Comparison of ENCODE assay signal across 12 cellular contexts in the genomic region with DNA sequence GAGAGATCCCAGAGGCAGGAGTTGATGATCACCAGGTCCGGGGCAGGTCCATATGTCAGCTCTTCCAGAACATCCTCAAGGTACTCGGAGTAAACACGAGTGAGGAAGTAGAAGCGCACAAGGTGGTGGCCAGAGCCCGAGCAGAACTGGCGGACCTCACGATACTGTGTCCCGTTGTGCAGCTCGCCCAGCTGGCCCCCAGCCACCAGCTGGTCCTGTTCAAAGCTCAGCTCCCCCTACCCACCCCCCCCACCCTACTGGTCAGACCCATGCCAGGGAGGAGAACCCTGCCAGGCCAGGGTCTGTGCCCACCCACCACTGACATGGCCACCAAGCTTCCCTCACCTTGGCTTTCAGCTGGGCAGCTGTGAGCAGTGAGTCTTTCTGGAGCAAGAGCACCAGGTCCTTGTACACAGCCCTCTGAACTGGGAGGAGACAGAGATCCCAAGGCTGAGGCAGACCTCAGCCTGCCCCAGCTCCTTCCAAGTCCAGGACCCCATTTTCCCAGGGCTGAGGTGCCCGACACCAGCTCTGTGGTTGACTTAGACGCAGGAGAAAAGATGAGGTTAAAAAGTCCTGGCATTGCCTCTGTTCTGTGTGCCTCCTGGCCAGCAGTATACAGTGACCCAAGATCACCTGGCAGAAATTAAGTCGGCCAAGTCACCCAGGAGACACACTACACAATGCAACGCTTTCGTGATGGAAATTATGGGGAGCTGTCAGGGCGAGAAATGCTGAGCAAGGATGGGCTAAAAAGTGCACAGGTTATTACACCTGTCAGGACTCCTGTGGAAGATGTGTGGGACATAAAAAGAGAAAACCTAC. TPM values are rescaled to one million over a fixed set of nuclear protein-coding genes. Genes with fewer than 3 reads are reported as not detected.
DNase-seq lines count a peak whose midpoint lies in the region; ATAC-seq and TF ChIP-seq lines count a peak whose summit lies in the region.
"Had no signal": no experiment of that assay in that cellular context is flagged by ENCODE, and none has a peak within 500 bp of the region (broad histone marks: within the 10 kb centered on the region; RNA-seq: fewer than 3 reads in every experiment).

No MANE protein-coding gene starts in this region.

- no peaks in the 10 kb centered on the region for H3K27me3 ChIP-seq in BLaER1 treated with 17β-estradiol and CSF1 and Interleukin-3, amounts not matched to agents 10 nM and 100 nM
- H3K27me3 ChIP-seq in GM23248 (replicated peaks; ENCODE audit: insufficient read depth), result no peaks in the 10 kb centered on the region

- H3K4me1 Mint-ChIP-seq in naive B cell, result peaks cover 28 to 36% (median 33%) of the 10 kb centered on the region in 3 donors

- H3F3A ChIP-seq in GM23248 (ENCODE audit: insufficient read depth), result 0 out of 2 replicates have a peak, but pooled peaks cover 2% of the 10 kb centered on the region

- in situ Hi-C loops in GM23248 (cut with MboI), result no loop called here

- peaks cover 39% of the 10 kb centered on the region for H3K79me2 ChIP-seq in GM23248 (ENCODE audit: insufficient read depth)

- 95 to 97% methylated on average over 10 to 15 of the region's 15 CpGs for WGBS in GM23248 (ENCODE audit: low coverage in 1 of 2, low lambda C conversion rate in 2 of 2, missing lambda C conversion rate in 2 of 2), 2 experiments

- H3K27ac ChIP-seq in BLaER1 treated with 17β-estradiol and CSF1 and Interleukin-3, amounts not matched to agents 10 nM and 100 nM, result peak overlapping the region in 6 of 11 experiments; percentile 32 to 97 (median 49); a peak in 7 of 22 replicates
- no peak overlapping the region for H3K27ac ChIP-seq in GM23248

- H3K9me3 Mint-ChIP-seq in activated naive CD4-positive, alpha-beta T cell treated with anti-CD3 and anti-CD28 coated beads, Interleukin-2, amount 50 U/mL, for 72 hours, result peaks cover 0 to 3% of the 10 kb centered on the region in 2 donors
- no peaks in the 10 kb centered on the region for H3K9me3 Mint-ChIP-seq in naive B cell

- H3K4me3 ChIP-seq in BLaER1 treated with 17β-estradiol and CSF1 and Interleukin-3, amounts not matched to agents 10 nM and 100 nM, result 0 out of 20 replicates have a peak overlapping the region, but pooled peaks of 3 of the 10 experiments have one; percentile 1 to 27 (median 18)
- H3K4me3 ChIP-seq in GM23248, result no peak overlapping the region

- H3K36me3 Mint-ChIP-seq in activated naive CD4-positive, alpha-beta T cell treated with anti-CD3 and anti-CD28 coated beads, Interleukin-2, amount 50 U/mL, for 72 hours, result peaks cover 7 to 16% of the 10 kb centered on the region in 2 donors
- H3K36me3 Mint-ChIP-seq in naive B cell, result peaks cover 4 to 8% of the 10 kb centered on the region in 2 donors

- peak overlapping the region; percentile 85 to 95 (median 89) for H3K4me2 ChIP-seq in BLaER1 treated with 17β-estradiol and CSF1 and Interleukin-3, amounts not matched to agents 10 nM and 100 nM
- no peak overlapping the region for H3K4me2 ChIP-seq in GM23248 (ENCODE audit: unreplicated experiment)

- peaks cover 0 to 6% (median 0%) of the 10 kb centered on the region in 11 experiments; a peak in 4 of 22 replicates for H4K20me1 ChIP-seq in BLaER1 treated with 17β-estradiol and CSF1 and Interleukin-3, amounts not matched to agents 10 nM and 100 nM
- no peaks in the 10 kb centered on the region for H4K20me1 ChIP-seq in GM23248 (ENCODE audit: insufficient read depth)

- peak overlapping the region; percentile 66 to 89 (median 84) for H3K4me3 Mint-ChIP-seq in naive B cell

- H3K9me2 ChIP-seq in GM23248 (ENCODE audit: insufficient read depth), result no peaks in the 10 kb centered on the region

- peaks cover 0 to 10% (median 0%) of the 10 kb centered on the region in 11 experiments; a peak in 5 of 22 replicates for H3K36me3 ChIP-seq in BLaER1 treated with 17β-estradiol and CSF1 and Interleukin-3, amounts not matched to agents 10 nM and 100 nM
- no peaks in the 10 kb centered on the region for H3K36me3 ChIP-seq in GM23248 (ENCODE audit: low read depth)
- H3K36me3 ChIP-seq: thoracic aorta had no signal

- no peaks in the 10 kb centered on the region for H3K27me3 Mint-ChIP-seq in naive B cell

- H3K9ac ChIP-seq in BLaER1 treated with 17β-estradiol and CSF1 and Interleukin-3, amounts not matched to agents 10 nM and 100 nM, result peak overlapping the region in 4 of 11 experiments; percentile 17 to 52 (median 46); a peak in 6 of 22 replicates
- no peak overlapping the region for H3K9ac ChIP-seq in GM23248

- CTCF ChIA-PET in GM10248 (lab: Yijun Ruan, JAX), result interaction anchor here (1.2 to 1.7 kb wide), 5 partner anchors 12 to 149 kb away, joined by 3 to 5 read pairs (median 5); no protein-coding TSS in a partner anchor

- POLR2A ChIA-PET in GM10248 (lab: Yijun Ruan, JAX), result interaction anchor here (0.6 to 0.7 kb wide), 2 partner anchors 68 to 263 kb away, joined by 4 to 6 read pairs; no protein-coding TSS in a partner anchor

- H3K27ac Mint-ChIP-seq in activated naive CD4-positive, alpha-beta T cell treated with anti-CD3 and anti-CD28 coated beads, Interleukin-2, amount 50 U/mL, for 72 hours, result peak overlapping the region; percentile 70 to 81
- H3K27ac Mint-ChIP-seq in naive B cell, result peak overlapping the region; percentile 50 to 96 (median 84)

- no peak for TF ChIP-seq CTCF in GM10248 (IDR thresholded peaks at IDR 0.05; ENCODE audit: control extremely low read depth, extremely low read depth, low read depth, missing control alignments)

- peaks cover 39 to 55% (median 42%) of the 10 kb centered on the region in 10 experiments for H3K4me1 ChIP-seq in BLaER1 treated with 17β-estradiol and CSF1 and Interleukin-3, amounts not matched to agents 10 nM and 100 nM
- no peaks in the 10 kb centered on the region for H3K4me1 ChIP-seq in GM23248 (ENCODE audit: insufficient read depth)

- no peaks in the 10 kb centered on the region for H3K9me3 ChIP-seq in BLaER1 treated with 17β-estradiol and CSF1 and Interleukin-3, amounts not matched to agents 10 nM and 100 nM (replicated peaks in 1 of 11)
- no peaks in the 10 kb centered on the region for H3K9me3 ChIP-seq in GM23248 (ENCODE audit: low read depth)
- H3K9me3 ChIP-seq: thoracic aorta had no signal

- DNase-seq in GM10248 (ENCODE audit: extremely low spot score) (peak; percentile 20), naive B cell (no peak), GM23248 (no peak), SW 1271 (lab: John Stamatoyannopoulos, UW) (no peak), NCI-H524 (lab: John Stamatoyannopoulos, UW) (no peak)
- no peak for DNase-seq in activated naive CD4-positive, alpha-beta T cell treated with anti-CD3 and anti-CD28 coated beads, Interleukin-2, amount 50 U/mL, for 72 hours (ENCODE audit: low spot score in 2 of 2)
- DNase-seq: DMS 273 treated with DMSO at 0.1 percent for 48 hours, WERI-Rb-1 had no signal

- H2AFZ ChIP-seq in GM23248, result no peak overlapping the region

- ATAC-seq in activated naive CD4-positive, alpha-beta T cell treated with anti-CD3 and anti-CD28 coated beads, Interleukin-2, amount 50 U/mL, for 72 hours, result no peak
- ATAC-seq in naive B cell (ENCODE audit: low read depth in 2 of 2) (no peak), GM18511 (IDR thresholded peaks at IDR 0.05; ENCODE audit: unreplicated experiment) (no peak)

RNA-seq across cellular contexts. Expression of gene PCED1A, which starts 1.4 kb away (rescaled TPM):
- total RNA-seq in activated naive CD4-positive, alpha-beta T cell treated with anti-CD3 and anti-CD28 coated beads, Interleukin-2, amount 50 U/mL, for 72 hours, result 10 to 100 TPM; 29.5 to 33.6 TPM
- polyA plus RNA-seq in naive B cell (ENCODE audit: low read depth in 6 of 6) (10 to 100 TPM; 16.6 to 38.4 (median 22.5) TPM), GM23248 (2016; fragmentation: Nextera tagmentation; extraction: Ambion mirVana) (17.3 and 20.7 TPM in 2 replicates)
- total RNA-seq in GM23248 (2014; rRNA removed; shearing (Covaris generic)), result 36.8 and 39.2 TPM in 2 replicates

RNA-seq across cellular contexts. Expression of gene VPS16, which starts 1.5 kb away (rescaled TPM):
- 10 to 100 TPM; 45.7 to 52.0 TPM for total RNA-seq in activated naive CD4-positive, alpha-beta T cell treated with anti-CD3 and anti-CD28 coated beads, Interleukin-2, amount 50 U/mL, for 72 hours
- polyA plus RNA-seq in naive B cell (ENCODE audit: low read depth in 6 of 6) (10 to 100 TPM; 23.2 to 36.6 (median 29.1) TPM), GM23248 (2016; fragmentation: Nextera tagmentation; extraction: Ambion mirVana) (23.0 and 24.2 TPM in 2 replicates)
- total RNA-seq in GM23248 (2014; rRNA removed; shearing (Covaris generic)), result 35.2 and 36.2 TPM in 2 replicates

RNA-seq across cellular contexts. Expression of gene TMEM239, which starts 22.9 kb away (rescaled TPM):
- total RNA-seq in activated naive CD4-positive, alpha-beta T cell treated with anti-CD3 and anti-CD28 coated beads, Interleukin-2, amount 50 U/mL, for 72 hours, result not detected
- not detected for polyA plus RNA-seq in naive B cell (ENCODE audit: low read depth in 6 of 6)
- total RNA-seq in GM23248 (2014; rRNA removed; shearing (Covaris generic)), result not detected in 2 replicates
- not detected in 2 replicates for polyA plus RNA-seq in GM23248 (2016; fragmentation: Nextera tagmentation; extraction: Ambion mirVana)
- total RNA-seq: aorta, thoracic aorta had no signal
- polyA plus RNA-seq: aorta had no signal

RNA-seq across cellular contexts. Expression of gene C20orf141, which starts 24.3 kb away (rescaled TPM):
- not detected for total RNA-seq in activated naive CD4-positive, alpha-beta T cell treated with anti-CD3 and anti-CD28 coated beads, Interleukin-2, amount 50 U/mL, for 72 hours
- not detected for polyA plus RNA-seq in naive B cell (ENCODE audit: low read depth in 6 of 6)
- total RNA-seq in GM23248 (2014; rRNA removed; shearing (Covaris generic)), result not detected in 2 replicates
- not detected in 2 replicates for polyA plus RNA-seq in GM23248 (2016; fragmentation: Nextera tagmentation; extraction: Ambion mirVana)
- total RNA-seq: aorta, thoracic aorta had no signal
- polyA plus RNA-seq: aorta had no signal

RNA-seq across cellular contexts. Expression of gene PTPRA, which starts 34.2 kb away (rescaled TPM):
- 10 to 100 TPM; 37.8 to 55.8 TPM for total RNA-seq in activated naive CD4-positive, alpha-beta T cell treated with anti-CD3 and anti-CD28 coated beads, Interleukin-2, amount 50 U/mL, for 72 hours
- polyA plus RNA-seq in naive B cell (ENCODE audit: low read depth in 6 of 6) (10 to 100 TPM; 22.9 to 50.9 (median 31.6) TPM), GM23248 (2016; fragmentation: Nextera tagmentation; extraction: Ambion mirVana) (37.4 and 37.9 TPM in 2 replicates)
- 27.4 and 50.8 TPM in 2 replicates for total RNA-seq in GM23248 (2014; rRNA removed; shearing (Covaris generic))
